ENCODE assay signal across 16 cellular contexts in genomic region chr1:65494671-65495070, GRCh38.
DNase-seq lines count a peak whose midpoint lies in the region; ATAC-seq and TF ChIP-seq lines count a peak whose summit lies in the region.
"Had no signal": no experiment of that assay in that cellular context is flagged by ENCODE, and none has a peak within 500 bp of the region (broad histone marks: within the 10 kb centered on the region; RNA-seq: fewer than 3 reads in every experiment).

No MANE protein-coding gene starts in this region.

- ATAC-seq in right cardiac atrium (no peak), HG02970 (IDR thresholded peaks at IDR 0.05; ENCODE audit: low FRiP score, unreplicated experiment) (no peak), left lobe of liver (no peak)
- ATAC-seq: A549; CD8-positive, alpha-beta T cell had no signal

- 91% methylated on average over 1 of the region's 1 CpG for WGBS in right cardiac atrium
- 97% methylated on average over 1 of the region's 1 CpG for WGBS in suprapubic skin

- TF ChIP-seq CTCF in left ventricle myocardium inferior (IDR thresholded peaks at IDR 0.05; ENCODE audit: borderline replicate concordance) (no peak), VCaP (conservative IDR thresholded peaks at IDR 0.05) (no peak), suprapubic skin (IDR thresholded peaks at IDR 0.05) (no peak)

- H3K4me1 ChIP-seq in left ventricle myocardium inferior = peaks cover 14% of the 10 kb centered on the region
- H3K4me1 ChIP-seq in right cardiac atrium (ENCODE audit: control insufficient read depth, insufficient read depth, low read length) = no peaks in the 10 kb centered on the region
- H3K4me1 ChIP-seq in suprapubic skin = no peaks in the 10 kb centered on the region
- H3K4me1 ChIP-seq: A549, Caco-2, HAP-1 had no signal

- H3K27ac ChIP-seq in left ventricle myocardium inferior (replicated peaks) (peak overlapping the region; percentile 52), right cardiac atrium (ENCODE audit: low read length) (no peak overlapping the region), VCaP (peak overlapping the region; percentile 65), suprapubic skin (peak overlapping the region; percentile 27)
- H3K27ac ChIP-seq: A549 had no signal

- H3K4me3 ChIP-seq in left ventricle myocardium inferior (no peak overlapping the region), right cardiac atrium (ENCODE audit: low read length) (no peak overlapping the region), suprapubic skin (no peak overlapping the region)
- H3K4me3 ChIP-seq: A549, HAP-1 had no signal

- intact Hi-C loops in left ventricle myocardium inferior (cut with micrococcal nuclease) = no loop called here
- intact Hi-C loops in right cardiac atrium (cut with DNase I) = no loop called here

- DNase-seq in left ventricle myocardium inferior (no peak), right cardiac atrium (no peak), suprapubic skin (ENCODE audit: low spot score in 2 of 2) (no peak), left lobe of liver (ENCODE audit: low spot score) (no peak)
- DNase-seq: 8988T; C1 segment of cervical spinal cord; Caco-2; CD8-positive, alpha-beta T cell; DMS153; DND-41; GF-D8; GOT3 had no signal

- H3K36me3 ChIP-seq in left ventricle myocardium inferior (no peaks in the 10 kb centered on the region), suprapubic skin (no peaks in the 10 kb centered on the region)
- H3K36me3 ChIP-seq: HAP-1 had no signal

- TF ChIP-seq POLR2A in suprapubic skin (IDR thresholded peaks at IDR 0.05) = no peak

- TF ChIP-seq EP300 in suprapubic skin (IDR thresholded peaks at IDR 0.05) = no peak

- H3K9me3 ChIP-seq in left ventricle myocardium inferior (replicated peaks) (no peaks in the 10 kb centered on the region), right cardiac atrium (ENCODE audit: control insufficient read depth, low read length) (no peaks in the 10 kb centered on the region), suprapubic skin (no peaks in the 10 kb centered on the region)
- H3K9me3 ChIP-seq: A549, Caco-2, HAP-1 had no signal

- H3K27me3 ChIP-seq in left ventricle myocardium inferior (ENCODE audit: low read depth) = no peaks in the 10 kb centered on the region
- H3K27me3 ChIP-seq in right cardiac atrium (ENCODE audit: control insufficient read depth, insufficient read depth) = no peaks in the 10 kb centered on the region
- H3K27me3 ChIP-seq in suprapubic skin = no peaks in the 10 kb centered on the region
